23 cellular contexts compared by ENCODE assay signal in genomic region chr20:57719951-57720350, GRCh38. TPM values are rescaled to one million over a fixed set of nuclear protein-coding genes. Genes with fewer than 3 reads are reported as not detected.
"Had no signal": no experiment of that assay in that cellular context is flagged by ENCODE, and none has a peak within 500 bp of the region (broad histone marks: within the 10 kb centered on the region; RNA-seq: fewer than 3 reads in every experiment).

No MANE protein-coding gene starts in this region.

- FAIRE-seq: K562 had no signal

- H3K36me3 ChIP-seq: SJSA1 had no signal

- DNase-seq: Kasumi-1, MM.1S, MV-4-11, NCI-H1048, NCI-H1105, NCI-H1417 treated with DMSO at 0.1 percent for 48 hours, NCI-H187, NCI-H2029, NCI-H2081 treated with DMSO at 0.1 percent for 48 hours, NCI-H2171, NCI-H226, NCI-H446, NCI-H510A, NCI-H524 treated with DMSO at 0.1 percent for 48 hours, NCI-H69, NCI-H774, Right ventricle myocardium superior, SIG-M5 had no signal

- H3K27ac ChIP-seq: KMS-11, SJSA1, SK-N-MC had no signal

- H3K9me3 ChIP-seq: SJSA1 had no signal

- H3K4me3 ChIP-seq: K562, SJSA1, SK-N-MC had no signal

- H3K9ac ChIP-seq: KMS-11 had no signal

- ATAC-seq: K562, Panc1 had no signal

RNA-seq across cellular contexts. Expression of gene PMEPA1, which starts 10.1 kb away (rescaled TPM):
- polyA plus RNA-seq: K562 had no signal
